Comparison of ENCODE assay signal across 1 cellular context in genomic region chr4:2062808-2063524, GRCh38.
TF ChIP-seq lines count a peak whose summit lies in the region.

No MANE protein-coding gene starts in this region.

TF ChIP-seq in HepG2, 621 proteins besides CTCF, POLR2A, EP300 and RAD21 (continued from another document):
- TF ChIP-seq ZBTB33 (CRISPR knock-in tag; IDR thresholded peaks at IDR 0.05), result peak; percentile 28; the same call in 1 of the 2 replicates
- TF ChIP-seq ZNF124 (CRISPR knock-in tag; IDR thresholded peaks at IDR 0.05), result no peak
- TF ChIP-seq NONO (IDR thresholded peaks at IDR 0.05), result no peak
- no peak for TF ChIP-seq NONO (CRISPR knock-in tag; conservative IDR thresholded peaks at IDR 0.05)
- TF ChIP-seq ZNF652 (CRISPR knock-in tag; IDR thresholded peaks at IDR 0.05; ENCODE audit: borderline replicate concordance, low read depth), result no peak
- TF ChIP-seq CCDC6 (CRISPR knock-in tag; IDR thresholded peaks at IDR 0.05), result no peak
- TF ChIP-seq TBP (CRISPR knock-in tag; IDR thresholded peaks at IDR 0.05), result no peak
- TF ChIP-seq BCLAF1 (IDR thresholded peaks at IDR 0.05), result no peak
- TF ChIP-seq PCBP1 (IDR thresholded peaks at IDR 0.05; ENCODE audit: borderline replicate concordance, low read depth, low read length), result 0 out of 2 replicates have a peak, but pooled peaks have one; percentile 44
- no peak for TF ChIP-seq BATF2 (CRISPR knock-in tag; IDR thresholded peaks at IDR 0.05)
- TF ChIP-seq ZNF281 (CRISPR knock-in tag; IDR thresholded peaks at IDR 0.05; ENCODE audit: borderline replicate concordance), result peak; percentile 37; the same call in 1 of the 2 replicates
- TF ChIP-seq ZNF431 (CRISPR knock-in tag; IDR thresholded peaks at IDR 0.05; ENCODE audit: borderline replicate concordance, low read depth), result no peak
